27 cellular contexts compared by ENCODE assay signal in genomic region chr10:45201271-45201670, GRCh38.
"Had no signal": no experiment of that assay in that cellular context is flagged by ENCODE, and none has a peak within 500 bp of the region (broad histone marks: within the 10 kb centered on the region; RNA-seq: fewer than 3 reads in every experiment).

No MANE protein-coding gene starts in this region.

- DNase-seq: stimulated activated CD4-positive, alpha-beta T cell treated with anti-CD3 and anti-CD28 coated beads, Interleukin-2, amount 100 ng/mL, for 48 hours; stimulated activated CD4-positive, alpha-beta T cell treated with anti-CD3 and anti-CD28 coated beads, Interleukin-4, amount 100 ng/mL, for 1 hour; stimulated activated CD4-positive, alpha-beta T cell treated with anti-CD3 and anti-CD28 coated beads, Interleukin-4, amount 100 ng/mL, for 24 hours; stimulated activated CD4-positive, alpha-beta T cell treated with anti-CD3 and anti-CD28 coated beads, Interleukin-4, amount 100 ng/mL, for 4 hours; stimulated activated CD8-positive, alpha-beta memory T cell treated with anti-CD3 and anti-CD28 coated beads, Interleukin-4, amount 100 ng/mL, for 48 hours; stimulated activated naive B cell treated with anti-CD40 and anti-IgM and Interleukin-4, amounts not matched to agents 10 μg/mL and 1 μg/mL and 100 μg/mL, for 72 hours; stimulated activated naive CD4-positive, alpha-beta T cell; stimulated activated naive CD4-positive, alpha-beta T cell treated with Interleukin-2 at 50 U/mL for 16 hours; stimulated activated naive CD8-positive, alpha-beta T cell treated with anti-CD3 and anti-CD28 coated beads, Interleukin-15, amount 100 ng/mL, for 72 hours; stimulated activated naive CD8-positive, alpha-beta T cell treated with anti-CD3 and anti-CD28 coated beads, Interleukin-15, Interleukin-2, amounts not matched to agents 100 U/mL and 50 U/mL, for 24 hours; stomach; substantia nigra; testis; thyroid gland; tibial artery; transverse colon; trophoblast cell; upper lobe of left lung; upper lobe of right lung; uterus had no signal

- ATAC-seq: stimulated activated effector memory CD8-positive, alpha-beta T cell treated with anti-CD3 and anti-CD28 coated beads, Interleukin-12 subunit alpha, Interleukin-12 subunit beta, amount 100 ng/mL, for 72 hours; stimulated activated memory B cell treated with anti-CD40 and anti-IgM and Interleukin-4, amounts not matched to agents 10 μg/mL and 1 μg/mL and 100 μg/mL, for 72 hours; stimulated activated naive B cell treated with anti-CD40 and anti-IgM and Interleukin-4, amounts not matched to agents 10 μg/mL and 1 μg/mL and 100 μg/mL, for 72 hours; stimulated activated naive CD8-positive, alpha-beta T cell treated with anti-CD3 and anti-CD28 coated beads, Interleukin-15, amount 100 ng/mL, for 72 hours; stimulated activated naive CD8-positive, alpha-beta T cell treated with anti-CD3 and anti-CD28 coated beads, Interleukin-15, Interleukin-2, amounts not matched to agents 100 U/mL and 50 U/mL, for 24 hours; upper lobe of right lung had no signal

- FAIRE-seq: urothelium cell line had no signal

- H3K27me3 ChIP-seq: testis, thyroid gland, tibial nerve, upper lobe of left lung, uterus, vagina had no signal

- H3K9me3 ChIP-seq: stomach, suprapubic skin, testis, thoracic aorta, thyroid gland, tibial artery, tibial nerve, transverse colon, upper lobe of left lung, upper lobe of right lung, uterus, vagina had no signal

- H3K4me1 ChIP-seq: stomach, suprapubic skin, testis, thyroid gland, tibial artery, tibial nerve, transverse colon, upper lobe of left lung, upper lobe of right lung, uterus, vagina had no signal

- H3K36me3 ChIP-seq: stomach, suprapubic skin, thoracic aorta, thyroid gland, tibial artery, tibial nerve, transverse colon, upper lobe of left lung, upper lobe of right lung, uterus, vagina had no signal

- H3K27ac ChIP-seq: stomach, suprapubic skin, testis, thoracic aorta, thyroid gland, tibial artery, tibial nerve, transverse colon, upper lobe of left lung, upper lobe of right lung, uterus, vagina had no signal

- H3K4me3 ChIP-seq: stomach, suprapubic skin, testis, thoracic aorta, thyroid gland, tibial artery, tibial nerve, transverse colon, upper lobe of left lung, upper lobe of right lung, uterus, vagina had no signal
